ENCODE assay signal across 9 cellular contexts in the genomic region with DNA sequence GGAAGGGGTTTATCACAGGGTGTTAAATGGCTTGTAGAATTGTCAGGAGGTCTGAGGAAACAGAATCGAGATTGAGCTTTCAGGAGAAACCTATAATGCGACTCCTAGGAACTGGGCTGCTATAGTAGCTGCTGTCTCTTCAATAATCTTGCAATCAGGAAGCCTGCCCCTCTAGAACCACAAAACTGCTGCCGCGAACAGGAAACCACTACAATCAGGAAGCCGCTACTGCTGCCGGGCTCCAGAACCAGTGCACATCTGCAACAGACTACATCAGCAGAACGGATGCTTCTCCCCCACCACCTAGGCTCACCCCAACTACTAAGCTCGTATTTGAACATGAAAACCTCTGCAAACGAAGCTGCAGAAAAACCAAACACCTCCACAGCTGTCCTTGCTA. TPM values are rescaled to one million over a fixed set of nuclear protein-coding genes. Genes with fewer than 3 reads are reported as not detected.
DNase-seq lines count a peak whose midpoint lies in the region; ATAC-seq and TF ChIP-seq lines count a peak whose summit lies in the region.
"Had no signal": no experiment of that assay in that cellular context is flagged by ENCODE, and none has a peak within 500 bp of the region (broad histone marks: within the 10 kb centered on the region; RNA-seq: fewer than 3 reads in every experiment).

No MANE protein-coding gene starts in this region.

- no peaks in the 10 kb centered on the region for H3K27me3 Mint-ChIP-seq in activated T-cell treated with anti-CD3 and anti-CD28 coated beads, Interleukin-2, amount 50 U/mL, for 72 hours (ENCODE audit: low read depth)
- H3K27me3 Mint-ChIP-seq in natural killer cell (ENCODE audit: low read depth in 2 of 2): no peaks in the 10 kb centered on the region
- H3K27me3 Mint-ChIP-seq in chondrocyte (ENCODE audit: low read depth): no peaks in the 10 kb centered on the region

- H3K9me3 Mint-ChIP-seq in activated T-cell treated with anti-CD3 and anti-CD28 coated beads, Interleukin-2, amount 50 U/mL, for 72 hours: peaks cover 0 to 2% of the 10 kb centered on the region in 2 donors
- H3K9me3 Mint-ChIP-seq in natural killer cell: no peaks in the 10 kb centered on the region
- H3K9me3 Mint-ChIP-seq in chondrocyte (ENCODE audit: low read depth): no peaks in the 10 kb centered on the region

- H3K4me1 Mint-ChIP-seq in activated T-cell treated with anti-CD3 and anti-CD28 coated beads, Interleukin-2, amount 50 U/mL, for 72 hours (ENCODE audit: low read depth): peaks cover 28% of the 10 kb centered on the region
- H3K4me1 Mint-ChIP-seq in natural killer cell: peaks cover 11 to 34% of the 10 kb centered on the region in 2 donors
- H3K4me1 Mint-ChIP-seq in chondrocyte (ENCODE audit: low read depth): peaks cover 32% of the 10 kb centered on the region

- TF ChIP-seq CTCF in natural killer cell (IDR thresholded peaks at IDR 0.05): no peak
- TF ChIP-seq CTCF in chondrocyte (IDR thresholded peaks at IDR 0.05): no peak

- TF ChIP-seq POLR2A in erythroblast (IDR thresholded peaks at IDR 0.05; ENCODE audit: low read length): no peak

- H3K4me3 Mint-ChIP-seq in activated T-cell treated with anti-CD3 and anti-CD28 coated beads, Interleukin-2, amount 50 U/mL, for 72 hours: no peak overlapping the region
- H3K4me3 Mint-ChIP-seq in natural killer cell (no peak overlapping the region), chondrocyte (ENCODE audit: unreplicated experiment) (no peak overlapping the region)

- intact Hi-C loops in natural killer cell (cut with micrococcal nuclease): no loop called here

- H3K36me3 Mint-ChIP-seq in activated T-cell treated with anti-CD3 and anti-CD28 coated beads, Interleukin-2, amount 50 U/mL, for 72 hours (ENCODE audit: insufficient read depth in 2 of 2): peaks cover 29 to 33% of the 10 kb centered on the region in 2 donors
- H3K36me3 Mint-ChIP-seq in natural killer cell (no peaks in the 10 kb centered on the region), chondrocyte (ENCODE audit: low read depth) (no peaks in the 10 kb centered on the region)

- peak; percentile 78 for ATAC-seq in GM21390 (IDR thresholded peaks at IDR 0.05; ENCODE audit: unreplicated experiment)
- ATAC-seq in activated T-cell treated with anti-CD3 and anti-CD28 coated beads, Interleukin-2, amount 50 U/mL, for 72 hours (replicated peaks in 1 of 2): peak; percentile 42 to 43
- ATAC-seq in natural killer cell: peak; percentile 63 to 89 (median 81)

- peak; percentile 83 to 92 for DNase-seq in NOMO-1 (lab: John Stamatoyannopoulos, UW; ENCODE audit: unreplicated experiment in 2 of 2)
- DNase-seq in activated T-cell treated with anti-CD3 and anti-CD28 coated beads, Interleukin-2, amount 50 U/mL, for 72 hours: peak; percentile 71 to 74
- DNase-seq in natural killer cell: peak; percentile 47
- no peak for DNase-seq in chondrocyte (ENCODE audit: low spot score)
- DNase-seq in middle frontal gyrus (ENCODE audit: extremely low spot score, low spot score): no peak
- DNase-seq in erythroblast (lab: John Stamatoyannopoulos, UW): no peak
- no peak for DNase-seq in NCI-H1105 (lab: John Stamatoyannopoulos, UW)

- no peak overlapping the region for H3K27ac Mint-ChIP-seq in activated T-cell treated with anti-CD3 and anti-CD28 coated beads, Interleukin-2, amount 50 U/mL, for 72 hours
- H3K27ac Mint-ChIP-seq in natural killer cell (no peak overlapping the region), chondrocyte (ENCODE audit: unreplicated experiment) (no peak overlapping the region)

RNA-seq across cellular contexts. Expression of gene TNFSF8, which starts 31.6 kb away (rescaled TPM):
- 10 to 100 TPM; 84.2 to 99.5 TPM for total RNA-seq in activated T-cell treated with anti-CD3 and anti-CD28 coated beads, Interleukin-2, amount 50 U/mL, for 72 hours
- total RNA-seq in natural killer cell (1 to 10 TPM; 4.2 to 6.0 (median 4.8) TPM), chondrocyte (not detected in 3 replicates)
- total RNA-seq: LHCN-M2 had no signal

Comparison
In these comparisons a context has a peak if more than half of its experiments do, and no peak if none do; other contexts are left out.
1. DNase-seq: peak in NOMO-1 (2 of 2), activated T-cell treated with anti-CD3 and anti-CD28 coated beads, Interleukin-2, amount 50 U/mL, for 72 hours (2 of 2) and natural killer cell (single experiment); none in chondrocyte (single experiment), middle frontal gyrus (single experiment), erythroblast (0 of 2) and NCI-H1105 (single experiment).
2. RNA of gene TNFSF8, which starts 31.6 kb away (total RNA-seq): 84.2 to 99.5 TPM in activated T-cell treated with anti-CD3 and anti-CD28 coated beads, Interleukin-2, amount 50 U/mL, for 72 hours; 4.2 to 6.0 TPM in natural killer cell and not detected in chondrocyte; every median in the first group is over 10 times any median in the second.
3. Peak in every context shown above with its lines, with median percentiles within 50 percentile points of each other: ATAC-seq.